Comparison of ENCODE assay signal across 8 cellular contexts in genomic region chr5:151047814-151048425, GRCh38. TPM values are rescaled to one million over a fixed set of nuclear protein-coding genes. Genes with fewer than 3 reads are reported as not detected.
DNase-seq lines count a peak whose midpoint lies in the region; ATAC-seq and TF ChIP-seq lines count a peak whose summit lies in the region.

No MANE protein-coding gene starts in this region.

- H2AFZ ChIP-seq in SU-DHL-6 (ENCODE audit: low read depth, low read length, severe bottlenecking) = no peak overlapping the region

- H3K27me3 ChIP-seq in SU-DHL-6 (ENCODE audit: low read length) (no peaks in the 10 kb centered on the region), ovary (no peaks in the 10 kb centered on the region)

- TF ChIP-seq EP300 in ovary (IDR thresholded peaks at IDR 0.05) = no peak

- WGBS in ovary, 3 donors = 57 to 61% (median 58%) methylated on average over 13 of the region's 13 CpGs

- no peak for ATAC-seq in GM18520 (IDR thresholded peaks at IDR 0.05; ENCODE audit: unreplicated experiment)
- no peak for ATAC-seq in GM21390 (IDR thresholded peaks at IDR 0.05; ENCODE audit: unreplicated experiment)

- H3K36me3 ChIP-seq in HEK293 (ENCODE audit: control insufficient read depth in 2 of 2, insufficient read depth in 1 of 2, low read length in 2 of 2) (peaks cover 25 to 75% of the 10 kb centered on the region in 2 experiments; a peak in 2 of 3 replicates), SU-DHL-6 (ENCODE audit: low read length) (peaks cover 27% of the 10 kb centered on the region; the same call in 1 of the 2 replicates), ovary (no peaks in the 10 kb centered on the region)

- CTCF ChIA-PET in HEK293 (lab: Yijun Ruan, JAX) = interaction anchor here (0.5 to 8.3 kb wide), 29 partner anchors 10 to 566 kb away, joined by 3 to 247 read pairs (median 4); no protein-coding TSS in a partner anchor

- H3K79me2 ChIP-seq in SU-DHL-6 (ENCODE audit: insufficient read depth, low read length) = no peaks in the 10 kb centered on the region

- H3K4me3 ChIP-seq in HEK293 (ENCODE audit: low read depth, low read length) (no peak overlapping the region), SU-DHL-6 (ENCODE audit: insufficient read depth, low read length, poor library complexity, severe bottlenecking) (no peak overlapping the region), epithelial cell of esophagus (ENCODE audit: low read length) (no peak overlapping the region), ovary (no peak overlapping the region)

- TF ChIP-seq POLR2A in ovary (IDR thresholded peaks at IDR 0.05) = no peak

- H3K9me3 ChIP-seq in HEK293 (ENCODE audit: control insufficient read depth, insufficient read depth, low read depth, low read length) (no peaks in the 10 kb centered on the region), SU-DHL-6 (ENCODE audit: insufficient read depth, low read length) (no peaks in the 10 kb centered on the region), ovary (no peaks in the 10 kb centered on the region)

- no peaks in the 10 kb centered on the region for H3F3A ChIP-seq in SU-DHL-6 (ENCODE audit: insufficient read depth)

- H3K9me2 ChIP-seq in SU-DHL-6 (replicated peaks; ENCODE audit: insufficient read depth, low read length) = no peaks in the 10 kb centered on the region

- H3K4me1 ChIP-seq in HEK293 (ENCODE audit: control insufficient read depth, insufficient read depth, low read length) (no peaks in the 10 kb centered on the region), ovary (ENCODE audit: insufficient read depth) (no peaks in the 10 kb centered on the region)

- H3K9ac ChIP-seq in SU-DHL-6 (ENCODE audit: low read length) = no peak overlapping the region

- intact Hi-C loops in ovary (cut with DNase I) = loop anchor here in 3 of 4 donors (2.0 to 5.0 kb wide), 5 partner anchors 41 to 189 kb away; no protein-coding TSS in a partner anchor

- H3K27ac ChIP-seq in HEK293 (ENCODE audit: extremely low read depth, low read depth, low read length) = no peak overlapping the region
- H3K27ac ChIP-seq in SU-DHL-6 (ENCODE audit: low read depth, low read length) = no peak overlapping the region
- peak overlapping the region in 1 of 2 donors; percentile 20 for H3K27ac ChIP-seq in ovary

- POLR2A ChIA-PET in HEK293 (lab: Yijun Ruan, JAX) = no interaction called here

- TF ChIP-seq CTCF in HEK293 (tag by site-specific recombination; IDR thresholded peaks at IDR 0.05) (peak; percentile 79), SU-DHL-6 (IDR thresholded peaks at IDR 0.05; ENCODE audit: insufficient read depth, low read length, poor library complexity, severe bottlenecking) (peak; percentile 66), epithelial cell of esophagus (IDR thresholded peaks at IDR 0.05; ENCODE audit: insufficient read depth, low read depth, low read length, missing control alignments) (peak; percentile 88), ovary (IDR thresholded peaks at IDR 0.05) (peak; percentile 46 to 89 (median 83))

- H4K20me1 ChIP-seq in SU-DHL-6 (ENCODE audit: low read depth, low read length) = no peaks in the 10 kb centered on the region

- DNase-seq in ELR (ENCODE audit: low read depth) (peak; percentile 49), epithelial cell of esophagus (ENCODE audit: low read depth) (peak; percentile 42), ovary (peak in 3 of 5 donors; percentile 56 to 70 (median 66)), DMS153 treated with DMSO at 0.1 percent for 48 hours (lab: John Stamatoyannopoulos, UW; ENCODE audit: unreplicated experiment) (no peak)

- H3K4me2 ChIP-seq in SU-DHL-6 (ENCODE audit: low read depth, low read length, poor library complexity, severe bottlenecking) = no peak overlapping the region

TF ChIP-seq in HEK293, 187 proteins besides CTCF, POLR2A, EP300 and RAD21:
- TF ChIP-seq PRDM2 (tag by site-specific recombination; IDR thresholded peaks at IDR 0.05; ENCODE audit: borderline replicate concordance) (no peak), ZNF280D (tag by site-specific recombination; IDR thresholded peaks at IDR 0.05) (no peak), ZNF112 (tag by site-specific recombination; IDR thresholded peaks at IDR 0.05) (no peak), ZBTB20 (tag by site-specific recombination; IDR thresholded peaks at IDR 0.05) (no peak), ZNF239 (tag by site-specific recombination; IDR thresholded peaks at IDR 0.05) (no peak)

RNA-seq across cellular contexts. Expression of gene GPX3, which starts 27.5 kb away (rescaled TPM):
- 100 to 1,000 TPM; 110 to 380 (median 269) TPM for total RNA-seq in ovary
- polyA plus RNA-seq in ovary = 100 to 1,000 TPM; 635 to 827 TPM

RNA-seq across cellular contexts. Expression of gene TNIP1, which starts 32.9 kb away (rescaled TPM):
- total RNA-seq in ovary = 10 to 100 TPM; 39.4 to 89.7 (median 69.9) TPM
- polyA plus RNA-seq in ovary = 10 to 100 TPM; 51.0 to 57.6 TPM
